ENCODE assay signal across 8 cellular contexts in the genomic region with DNA sequence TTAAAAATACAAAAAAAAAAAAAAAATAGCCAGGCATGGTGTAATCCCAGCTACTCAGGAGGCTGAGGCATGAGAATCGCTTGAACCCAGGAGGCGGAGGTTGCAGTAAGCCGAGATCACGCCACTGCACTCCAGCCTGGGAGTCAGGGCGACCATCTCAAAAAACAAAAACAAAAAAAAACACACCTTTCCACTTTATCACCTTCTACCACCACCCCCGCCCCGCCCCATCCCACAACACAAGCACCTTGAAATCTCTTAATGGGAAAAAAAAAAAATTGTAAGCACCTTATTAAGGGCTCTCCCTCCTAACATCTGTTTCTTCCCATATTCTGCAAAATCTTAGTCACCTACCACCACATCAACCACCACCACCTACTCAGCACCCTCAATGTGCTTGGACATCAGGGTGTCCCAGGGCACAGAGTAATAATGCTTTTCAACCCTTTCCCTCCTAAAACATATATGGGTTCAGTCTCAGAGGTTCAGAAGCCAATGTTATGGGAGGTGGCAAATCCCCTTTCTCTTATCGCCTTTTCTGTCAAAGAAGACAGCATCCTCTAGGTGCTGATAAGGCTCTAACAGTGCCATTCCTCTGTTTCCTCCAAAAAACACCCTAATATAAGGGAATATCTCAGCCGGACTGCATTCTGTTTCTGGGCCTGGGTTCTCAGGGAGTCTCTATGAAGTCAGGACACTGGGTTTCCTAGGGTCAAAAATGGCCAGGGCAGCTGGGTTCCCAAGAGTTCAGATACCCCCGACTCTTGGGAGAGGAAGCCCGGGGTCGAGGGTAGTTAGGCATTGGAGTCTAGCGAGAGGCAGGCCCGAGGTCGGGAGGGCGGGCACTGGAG. TPM values are rescaled to one million over a fixed set of nuclear protein-coding genes. Genes with fewer than 3 reads are reported as not detected.
DNase-seq lines count a peak whose midpoint lies in the region; ATAC-seq and TF ChIP-seq lines count a peak whose summit lies in the region.

No MANE protein-coding gene starts in this region.

- TF ChIP-seq CTCF in brain (conservative IDR thresholded peaks at IDR 0.05) = peak in 1 of 2 experiments; percentile 4
- no peak for TF ChIP-seq CTCF in mucosa of descending colon (IDR thresholded peaks at IDR 0.05)

- no peaks in the 10 kb centered on the region for H3K9me3 ChIP-seq in mucosa of descending colon

- H3K27me3 Mint-ChIP-seq in brain = peaks cover 4% of the 10 kb centered on the region

- H3K4me1 ChIP-seq in mucosa of descending colon (ENCODE audit: low read depth) = peaks cover 12% of the 10 kb centered on the region

- peaks cover 24% of the 10 kb centered on the region for H3K4me1 Mint-ChIP-seq in brain

- H3K4me3 Mint-ChIP-seq in brain = peak overlapping the region; percentile 82 to 93 (median 89)

- peaks cover 7% of the 10 kb centered on the region for H3K36me3 Mint-ChIP-seq in brain

- intact Hi-C loops in mucosa of descending colon (cut with DNase I, micrococcal nuclease) = no loop called here

- ATAC-seq in HG03571 (IDR thresholded peaks at IDR 0.05; ENCODE audit: unreplicated experiment) (peak; percentile 12), mucosa of descending colon (no peak), HG03565 (IDR thresholded peaks at IDR 0.05; ENCODE audit: unreplicated experiment) (no peak)

- H3K27ac Mint-ChIP-seq in brain = peak overlapping the region; percentile 73 to 92 (median 85)

- peak in 1 of 3 donors; percentile 33 for DNase-seq in mucosa of descending colon
- no peak for DNase-seq in cerebellum (ENCODE audit: low spot score)
- DNase-seq in SIG-M5 (lab: John Stamatoyannopoulos, UW) = no peak
- no peak for DNase-seq in NCI-H524 treated with DMSO at 0.1 percent for 48 hours (lab: John Stamatoyannopoulos, UW)

- no peaks in the 10 kb centered on the region for H3K9me3 Mint-ChIP-seq in brain

- no peaks in the 10 kb centered on the region for H3K36me3 ChIP-seq in mucosa of descending colon (ENCODE audit: low read depth)

- peak overlapping the region; percentile 96 for H3K4me3 ChIP-seq in GM08714 (ENCODE audit: low read length)
- H3K4me3 ChIP-seq in mucosa of descending colon = peak overlapping the region; percentile 56

RNA-seq across cellular contexts. Expression of a gene that starts 0.7 kb away (rescaled TPM):
- 18.1 TPM for polyA plus RNA-seq in brain (ENCODE audit: insufficient read depth, low read depth, low replicate concordance)
- total RNA-seq in mucosa of descending colon (10 to 100 TPM; 15.4 to 17.6 (median 16.7) TPM), cerebellum (12.6 TPM)

RNA-seq across cellular contexts. Expression of a gene that starts 6.0 kb away (rescaled TPM):
- 311 TPM for polyA plus RNA-seq in brain (ENCODE audit: insufficient read depth, low read depth, low replicate concordance)
- total RNA-seq in mucosa of descending colon = 100 to 1,000 TPM; 202 to 232 (median 223) TPM
- total RNA-seq in cerebellum = 67.4 TPM

RNA-seq across cellular contexts. Expression of a gene that starts 12.6 kb away (rescaled TPM):
- 103 TPM for polyA plus RNA-seq in brain (ENCODE audit: insufficient read depth, low read depth, low replicate concordance)
- total RNA-seq in mucosa of descending colon = 10 to 100 TPM; 39.7 to 54.2 (median 53.1) TPM
- total RNA-seq in cerebellum = 14.1 TPM

RNA-seq across cellular contexts. Expression of a gene that starts 12.7 kb away (rescaled TPM):
- polyA plus RNA-seq in brain (ENCODE audit: insufficient read depth, low read depth, low replicate concordance) = 7.9 TPM
- total RNA-seq in mucosa of descending colon (10 to 100 TPM; 11.6 to 18.6 (median 13.3) TPM), cerebellum (9.6 TPM)

RNA-seq across cellular contexts. Expression of a gene that starts 19.1 kb away (rescaled TPM):
- 13.5 TPM for polyA plus RNA-seq in brain (ENCODE audit: insufficient read depth, low read depth, low replicate concordance)
- total RNA-seq in mucosa of descending colon (10 to 100 TPM in 2 of 3 donors, 1 to 10 TPM in 1; 9.0 to 12.1 (median 10.8) TPM), cerebellum (3.1 TPM)
